In the genomic region with DNA sequence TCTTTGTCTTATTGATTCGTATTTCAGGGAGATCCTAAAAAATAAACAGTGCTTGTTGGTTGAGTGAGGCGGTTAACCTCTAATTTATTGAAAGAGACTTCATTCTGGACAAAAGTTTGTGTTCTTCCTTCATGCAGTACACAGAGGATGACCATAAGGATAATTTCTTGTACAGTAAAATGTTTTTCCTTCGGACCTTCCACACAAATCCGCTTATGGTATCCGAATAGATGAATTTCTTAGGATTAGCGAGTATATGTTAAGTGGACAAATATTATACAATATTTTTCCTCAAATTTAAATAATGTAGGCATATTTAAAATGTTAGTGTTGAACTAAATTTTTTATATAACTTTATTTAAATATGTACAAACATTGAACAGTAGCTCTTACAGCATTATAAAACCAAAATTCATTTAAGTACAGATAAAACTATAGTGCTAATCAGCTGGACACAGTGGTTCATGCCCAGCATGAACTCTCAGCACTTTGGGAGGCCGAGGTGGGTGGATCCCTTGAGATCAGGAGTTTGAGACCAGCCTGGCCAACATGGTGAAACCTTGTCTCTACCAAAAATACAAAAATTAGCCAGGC, we compare ENCODE assay signal across 8 cellular contexts.
DNase-seq lines count a peak whose midpoint lies in the region; ATAC-seq, FAIRE-seq and TF ChIP-seq lines count a peak whose summit lies in the region.

No MANE protein-coding gene starts in this region.

- CTCF ChIA-PET in activated naive CD4-positive, alpha-beta T cell treated with anti-CD3 and anti-CD28 coated beads, Interleukin-2, amount 10 ng/mL, durations not matched to agents 7 days and 5 days (lab: Charles Lee), result interaction anchor here (1.0 kb wide), 1 partner anchor 849 kb away, joined by 3 read pairs; no protein-coding TSS in a partner anchor

- H2AFZ ChIP-seq in astrocyte (ENCODE audit: low read depth, low read length), result peak overlapping the region; percentile 48

- H4K20me1 ChIP-seq in astrocyte (ENCODE audit: insufficient read depth, low read length), result no peaks in the 10 kb centered on the region

- H3K27me3 ChIP-seq in astrocyte (ENCODE audit: insufficient read depth, low read length) (no peaks in the 10 kb centered on the region), upper lobe of right lung (no peaks in the 10 kb centered on the region)

- H3K27ac ChIP-seq in astrocyte (ENCODE audit: low read depth, low read length), result peak overlapping the region; percentile 81
- H3K27ac ChIP-seq in upper lobe of right lung, result peak overlapping the region; percentile 81

- peaks cover 34% of the 10 kb centered on the region for H3K4me1 ChIP-seq in astrocyte (ENCODE audit: insufficient read depth, low read length)
- peaks cover 26% of the 10 kb centered on the region for H3K4me1 ChIP-seq in upper lobe of right lung

- H3K27ac Mint-ChIP-seq in activated naive CD4-positive, alpha-beta T cell treated with anti-CD3 and anti-CD28 coated beads, Interleukin-2, amount 10 ng/mL, durations not matched to agents 7 days and 5 days, result peak overlapping the region; percentile 89
- peak overlapping the region; percentile 93 for H3K27ac Mint-ChIP-seq in astrocyte (ENCODE audit: unreplicated experiment)
- H3K27ac Mint-ChIP-seq in mesothelial cell of epicardium, result peak overlapping the region; percentile 86

- peaks cover 14% of the 10 kb centered on the region for H3K9me3 Mint-ChIP-seq in activated naive CD4-positive, alpha-beta T cell treated with anti-CD3 and anti-CD28 coated beads, Interleukin-2, amount 10 ng/mL, durations not matched to agents 7 days and 5 days
- H3K9me3 Mint-ChIP-seq in astrocyte (ENCODE audit: unreplicated experiment) (peaks cover 10% of the 10 kb centered on the region), mesothelial cell of epicardium (peaks cover 17% of the 10 kb centered on the region)

- no peaks in the 10 kb centered on the region for H3K79me2 ChIP-seq in astrocyte (ENCODE audit: insufficient read depth, low read length)

- H3K4me3 ChIP-seq in astrocyte (ENCODE audit: insufficient read depth, low read depth, low read length) (peak overlapping the region; percentile 57), upper lobe of right lung (peak overlapping the region; percentile 30)

- intact Hi-C loops in upper lobe of right lung (cut with DNase I), result loop anchor here (10.0 kb wide), 1 partner anchor 1174 kb away; no protein-coding TSS in a partner anchor

- peaks cover 36% of the 10 kb centered on the region for H3K27me3 Mint-ChIP-seq in activated naive CD4-positive, alpha-beta T cell treated with anti-CD3 and anti-CD28 coated beads, Interleukin-2, amount 10 ng/mL, durations not matched to agents 7 days and 5 days
- H3K27me3 Mint-ChIP-seq in astrocyte (ENCODE audit: low read depth, unreplicated experiment), result peaks cover 2% of the 10 kb centered on the region
- no peaks in the 10 kb centered on the region for H3K27me3 Mint-ChIP-seq in mesothelial cell of epicardium (ENCODE audit: low read depth)

- peak overlapping the region; percentile 87 for H3K4me2 ChIP-seq in astrocyte (ENCODE audit: low read length)

- no peak for FAIRE-seq in astrocyte (lab: Jason Lieb, UNC)

- H3K36me3 ChIP-seq in astrocyte (ENCODE audit: insufficient read depth, low read length) (peaks cover 6% of the 10 kb centered on the region), upper lobe of right lung (peaks cover 10% of the 10 kb centered on the region)

- H3K36me3 Mint-ChIP-seq in activated naive CD4-positive, alpha-beta T cell treated with anti-CD3 and anti-CD28 coated beads, Interleukin-2, amount 10 ng/mL, durations not matched to agents 7 days and 5 days, result peaks cover 28% of the 10 kb centered on the region
- H3K36me3 Mint-ChIP-seq in astrocyte (ENCODE audit: low read depth, unreplicated experiment), result no peaks in the 10 kb centered on the region
- peaks cover 10% of the 10 kb centered on the region for H3K36me3 Mint-ChIP-seq in mesothelial cell of epicardium

- H3K4me3 Mint-ChIP-seq in activated naive CD4-positive, alpha-beta T cell treated with anti-CD3 and anti-CD28 coated beads, Interleukin-2, amount 10 ng/mL, durations not matched to agents 7 days and 5 days, result peak overlapping the region; percentile 74
- H3K4me3 Mint-ChIP-seq in astrocyte (ENCODE audit: unreplicated experiment) (peak overlapping the region; percentile 67), mesothelial cell of epicardium (peak overlapping the region; percentile 60)

- peak overlapping the region; percentile 75 for H3K9ac ChIP-seq in astrocyte (ENCODE audit: low read length)

- DNase-seq in activated naive CD4-positive, alpha-beta T cell treated with anti-CD3 and anti-CD28 coated beads, Interleukin-2, amount 10 ng/mL, durations not matched to agents 7 days and 5 days, result no peak
- DNase-seq in activated naive CD4-positive, alpha-beta T cell treated with Interleukin-2 at 50 U/mL for 16 hours, result no peak
- DNase-seq in astrocyte (ENCODE audit: low read depth) (no peak), mesothelial cell of epicardium (ENCODE audit: low spot score in 2 of 2, unreplicated experiment in 2 of 2) (no peak), upper lobe of right lung (no peak), retina (no peak)
- no peak for DNase-seq in activated effector memory CD4-positive, alpha-beta T cell treated with anti-CD3 and anti-CD28 coated beads, Interleukin-2, amount 50 U/mL, for 16 hours

- no peaks in the 10 kb centered on the region for H3K9me3 ChIP-seq in astrocyte (ENCODE audit: insufficient read depth, low read depth, low read length)
- H3K9me3 ChIP-seq in upper lobe of right lung, result no peaks in the 10 kb centered on the region

- H3K4me1 Mint-ChIP-seq in activated naive CD4-positive, alpha-beta T cell treated with anti-CD3 and anti-CD28 coated beads, Interleukin-2, amount 10 ng/mL, durations not matched to agents 7 days and 5 days, result peaks cover 63% of the 10 kb centered on the region
- H3K4me1 Mint-ChIP-seq in astrocyte (ENCODE audit: low read depth, unreplicated experiment) (peaks cover 31% of the 10 kb centered on the region), mesothelial cell of epicardium (peaks cover 15% of the 10 kb centered on the region)

- TF ChIP-seq CTCF in astrocyte (IDR thresholded peaks at IDR 0.05; ENCODE audit: insufficient read depth, low read depth, low read length), result no peak
- no peak for TF ChIP-seq CTCF in mesothelial cell of epicardium (IDR thresholded peaks at IDR 0.05; ENCODE audit: unreplicated experiment)
- no peak for TF ChIP-seq CTCF in upper lobe of right lung (IDR thresholded peaks at IDR 0.05)

- no peak for ATAC-seq in upper lobe of right lung
- ATAC-seq in GM21737 (IDR thresholded peaks at IDR 0.05; ENCODE audit: unreplicated experiment), result no peak
